In the genomic region with DNA sequence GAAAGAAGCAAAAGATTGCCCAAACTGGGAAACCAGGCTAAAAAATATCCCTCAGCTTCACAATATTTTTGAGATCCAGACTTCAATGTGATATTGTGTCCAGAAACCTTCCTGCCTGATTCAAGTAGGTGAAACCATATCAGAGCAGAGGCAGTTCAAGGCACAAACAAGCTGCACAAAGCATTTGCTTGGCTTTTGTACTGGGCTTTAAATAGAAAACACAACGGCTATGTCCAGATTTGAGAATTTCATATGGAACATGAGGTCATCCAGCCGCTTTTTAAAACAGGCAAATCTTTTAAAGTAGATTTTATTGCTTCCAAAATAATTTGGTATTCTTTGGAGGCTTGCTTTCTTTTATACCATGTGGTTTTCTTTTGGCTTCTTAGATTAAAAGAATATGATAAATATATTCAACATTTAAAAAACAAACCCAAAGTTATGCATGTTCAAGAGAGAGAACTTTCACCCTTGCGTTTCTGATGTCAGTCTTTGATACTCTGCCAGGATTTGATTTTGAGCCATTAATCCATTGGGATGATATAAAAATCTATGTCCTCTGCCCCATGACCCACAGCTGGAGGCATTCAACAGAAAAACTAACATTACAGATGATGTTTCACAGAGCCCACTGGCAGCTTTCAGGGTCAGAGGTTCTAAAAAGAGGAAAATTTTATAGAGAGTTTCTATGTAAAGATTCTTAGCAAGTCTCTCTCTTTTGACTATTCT, we compare ENCODE assay signal across 21 cellular contexts.
"Had no signal": no experiment of that assay in that cellular context is flagged by ENCODE, and none has a peak within 500 bp of the region (broad histone marks: within the 10 kb centered on the region; RNA-seq: fewer than 3 reads in every experiment).

No MANE protein-coding gene starts in this region.

- H3K36me3 ChIP-seq: prostate gland had no signal

- H3K27me3 ChIP-seq: testis had no signal

- H3K9me3 ChIP-seq: prostate gland, testis had no signal

- H3K27ac ChIP-seq: prostate gland, SK-N-MC, testis had no signal

- H3K4me3 ChIP-seq: prostate gland, SK-N-MC, testis had no signal

- ATAC-seq: activated CD4-positive, CD25-positive, alpha-beta regulatory T cell treated with anti-CD3 and anti-CD28 coated beads, Interleukin-2, amount 50 U/mL, for 24 hours; activated T-cell treated with anti-CD3 and anti-CD28 coated beads, Interleukin-2, amount 50 U/mL, for 72 hours; natural killer cell; stimulated activated naive B cell treated with anti-CD40 and anti-IgM and Interleukin-4, amounts not matched to agents 10 μg/mL and 1 μg/mL and 100 μg/mL, for 72 hours; T-helper 17 cell had no signal

- H3K4me1 ChIP-seq: prostate gland, testis had no signal

- FAIRE-seq: small intestine had no signal

- DNase-seq: activated CD4-positive, alpha-beta memory T cell treated with anti-CD3 and anti-CD28 coated beads, Interleukin-2, amount 10 ng/mL, durations not matched to agents 7 days and 5 days; activated CD4-positive, alpha-beta T cell treated with anti-CD3 and anti-CD28 coated beads, Interleukin-2, amount 10 ng/mL, durations not matched to agents 24 days and 14 days; activated effector memory CD4-positive, alpha-beta T cell treated with Interleukin-2 at 50 U/mL for 16 hours; activated naive CD4-positive, alpha-beta T cell treated with anti-CD3 and anti-CD28 coated beads for 36 hours; activated naive CD8-positive, alpha-beta T cell treated with anti-CD3 and anti-CD28 coated beads, Interleukin-2, amount 10 ng/mL, durations not matched to agents 7 days and 5 days; activated T-cell treated with anti-CD3 and anti-CD28 coated beads, Interleukin-2, amount 50 U/mL, for 72 hours; amygdala; effector CD4-positive, alpha-beta T cell; hippocampal formation; natural killer cell; SHP77 treated with DMSO at 0.1 percent for 48 hours; small intestine; stimulated activated CD8-positive, alpha-beta memory T cell treated with anti-CD3 and anti-CD28 coated beads, Interleukin-4, amount 100 ng/mL, for 48 hours; stimulated activated naive B cell treated with anti-CD40 and anti-IgM and Interleukin-4, amounts not matched to agents 10 μg/mL and 1 μg/mL and 100 μg/mL, for 72 hours; SW 1271; T-helper 17 cell; testis; trophoblast cell had no signal
